ENCODE assay signal across 1 cellular context in genomic region chr12:64404470-64405446, GRCh38.
TF ChIP-seq lines count a peak whose summit lies in the region.

No MANE protein-coding gene starts in this region.

TF ChIP-seq in HepG2, 621 proteins besides CTCF, POLR2A, EP300 and RAD21 (continued from another document and continues in another):
- TF ChIP-seq ZBTB2 (CRISPR knock-in tag; IDR thresholded peaks at IDR 0.05; ENCODE audit: low read depth) (peak; percentile 91), FLYWCH1 (CRISPR knock-in tag; IDR thresholded peaks at IDR 0.05) (no peak), MEIS2 (CRISPR knock-in tag; IDR thresholded peaks at IDR 0.05) (no peak), LCORL (IDR thresholded peaks at IDR 0.05) (no peak), LCORL (CRISPR knock-in tag; IDR thresholded peaks at IDR 0.05) (no peak; the same call in 1 of the 2 replicates), ZNF350 (CRISPR knock-in tag; IDR thresholded peaks at IDR 0.05; ENCODE audit: borderline replicate concordance, low read depth) (peak; percentile 67; the same call in 1 of the 2 replicates), ZFP1 (CRISPR knock-in tag; IDR thresholded peaks at IDR 0.05) (no peak), CENPBD1 (CRISPR knock-in tag; IDR thresholded peaks at IDR 0.05; ENCODE audit: borderline replicate concordance, low read depth) (no peak), HMG20A (CRISPR knock-in tag; IDR thresholded peaks at IDR 0.05; ENCODE audit: borderline replicate concordance) (no peak), ZGPAT (CRISPR knock-in tag; IDR thresholded peaks at IDR 0.05) (peak; percentile 63; the same call in 1 of the 2 replicates), ZNF639 (CRISPR knock-in tag; conservative IDR thresholded peaks at IDR 0.05) (no peak; the same call in 1 of the 2 replicates), ARID5B (CRISPR knock-in tag; IDR thresholded peaks at IDR 0.05) (no peak), ZNF343 (CRISPR knock-in tag; IDR thresholded peaks at IDR 0.05) (no peak), GATAD2A (CRISPR knock-in tag; IDR thresholded peaks at IDR 0.05) (0 out of 2 replicates have a peak, but pooled peaks have one; percentile 47), ZNF724P (CRISPR knock-in tag; IDR thresholded peaks at IDR 0.05; ENCODE audit: borderline replicate concordance) (no peak; the same call in 1 of the 2 replicates), ZBTB42 (CRISPR knock-in tag; IDR thresholded peaks at IDR 0.05) (peak; percentile 78; the same call in 1 of the 2 replicates), ZBED4 (CRISPR knock-in tag; IDR thresholded peaks at IDR 0.05; ENCODE audit: borderline replicate concordance) (no peak), ZNF557 (CRISPR knock-in tag; IDR thresholded peaks at IDR 0.05) (no peak), ZNF234 (CRISPR knock-in tag; conservative IDR thresholded peaks at IDR 0.05) (no peak; the same call in 1 of the 2 replicates), ZNF674 (CRISPR knock-in tag; IDR thresholded peaks at IDR 0.05; ENCODE audit: low read depth) (no peak), PPARG (CRISPR knock-in tag; conservative IDR thresholded peaks at IDR 0.05) (no peak), PRDM4 (CRISPR knock-in tag; IDR thresholded peaks at IDR 0.05; ENCODE audit: borderline replicate concordance) (no peak), KLF13 (CRISPR knock-in tag; IDR thresholded peaks at IDR 0.05) (0 out of 2 replicates have a peak, but pooled peaks have one; percentile 36), ZNF143 (CRISPR knock-in tag; IDR thresholded peaks at IDR 0.05) (no peak; the same call in 1 of the 2 replicates), RELA (CRISPR knock-in tag; IDR thresholded peaks at IDR 0.05) (no peak), ZHX2 (IDR thresholded peaks at IDR 0.05; ENCODE audit: low read depth) (no peak; the same call in 1 of the 2 replicates), ZHX2 (CRISPR knock-in tag; IDR thresholded peaks at IDR 0.05; ENCODE audit: borderline replicate concordance) (no peak), DMAP1 (CRISPR knock-in tag; IDR thresholded peaks at IDR 0.05) (peak; percentile 98), KDM1A (CRISPR knock-in tag; IDR thresholded peaks at IDR 0.05) (no peak), ZNF790 (CRISPR knock-in tag; IDR thresholded peaks at IDR 0.05; ENCODE audit: borderline replicate concordance) (peak; percentile 91; the same call in 1 of the 2 replicates), RNF219 (CRISPR knock-in tag; IDR thresholded peaks at IDR 0.05) (0 out of 2 replicates have a peak, but pooled peaks have one; percentile 63)
